In the genomic region with DNA sequence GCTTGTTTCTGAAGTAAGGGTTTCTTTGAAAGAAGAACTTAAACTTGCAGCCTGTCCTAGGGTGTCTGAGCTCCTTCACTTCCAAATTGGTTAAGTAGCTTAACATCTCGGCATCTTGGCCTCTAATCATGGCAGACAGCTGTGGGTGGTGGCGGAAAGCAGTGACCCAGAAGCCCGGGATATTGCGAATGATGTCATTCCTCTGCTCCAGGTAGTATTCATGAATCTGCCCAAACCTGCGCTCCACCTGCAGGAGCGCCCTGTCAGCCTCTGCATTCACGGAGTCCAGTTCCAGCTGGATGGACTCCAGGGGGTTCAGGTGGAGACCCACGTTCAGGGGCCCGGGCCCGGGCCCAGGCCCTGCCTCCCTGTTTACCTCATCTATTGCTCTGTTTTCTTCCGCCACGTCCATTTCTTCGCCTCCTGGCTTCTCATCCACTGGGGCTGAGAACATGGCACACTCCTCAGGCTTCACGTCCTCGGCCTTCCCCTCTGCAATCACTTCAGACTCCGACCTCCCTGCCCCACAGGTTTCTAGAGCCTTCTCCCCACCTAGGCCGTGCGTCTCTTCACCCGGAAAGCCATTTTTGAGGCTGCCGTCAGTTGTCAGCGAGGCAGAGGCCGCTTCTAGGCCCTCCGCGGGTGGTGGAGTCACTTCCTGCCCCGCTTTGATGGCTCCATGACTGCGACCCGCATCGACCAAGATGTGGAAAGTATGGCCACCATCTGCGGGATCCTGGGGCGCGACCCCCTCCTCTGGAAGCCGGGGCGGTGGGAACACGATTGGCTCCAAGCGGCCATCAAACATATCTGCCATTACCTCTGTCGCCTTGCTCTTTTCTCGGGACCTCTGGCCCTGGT, we compare ENCODE assay signal across 8 cellular contexts. TPM values are rescaled to one million over a fixed set of nuclear protein-coding genes. Genes with fewer than 3 reads are reported as not detected.
"Had no signal": no experiment of that assay in that cellular context is flagged by ENCODE, and none has a peak within 500 bp of the region (broad histone marks: within the 10 kb centered on the region; RNA-seq: fewer than 3 reads in every experiment).

No MANE protein-coding gene starts in this region.

- H3K27ac ChIP-seq: HL-60, KMS-11 had no signal

- FAIRE-seq: HTR-8/SVneo had no signal

- H3K4me2 ChIP-seq: KMS-11 had no signal

- DNase-seq: IMR-90, KG1 had no signal

- H3K9ac ChIP-seq: KMS-11 had no signal

RNA-seq across cellular contexts. Expression of a gene that starts 0.6 kb away (rescaled TPM):
- total RNA-seq: HT-29, HT1080, IMR-90 had no signal
- polyA plus RNA-seq: IgD-negative memory B cell, IMR-90 had no signal
